ENCODE assay signal across 37 cellular contexts in the genomic region with DNA sequence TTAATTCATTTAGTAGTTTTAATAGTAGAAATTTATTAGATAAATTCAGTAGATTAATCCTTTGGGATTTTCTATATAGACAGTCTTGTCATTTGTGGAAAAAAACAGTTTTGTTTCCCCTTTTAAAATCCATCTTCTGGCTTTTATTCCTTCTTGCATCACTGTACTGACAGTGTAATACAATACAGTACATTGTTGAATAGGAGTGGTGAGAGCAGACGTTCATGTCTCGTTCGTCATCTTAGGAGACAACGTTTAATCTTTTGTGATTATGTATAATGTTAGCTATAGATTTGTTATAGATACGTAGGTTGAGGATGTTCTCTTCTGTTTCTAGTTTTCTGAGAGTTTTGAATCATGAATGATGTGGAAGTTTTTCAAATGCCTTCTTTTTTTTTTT.
"Had no signal": no experiment of that assay in that cellular context is flagged by ENCODE, and none has a peak within 500 bp of the region (broad histone marks: within the 10 kb centered on the region; RNA-seq: fewer than 3 reads in every experiment).

No MANE protein-coding gene starts in this region.

- H3K27me3 ChIP-seq: adrenal gland, body of pancreas, brain microvascular endothelial cell, breast epithelium had no signal

- H3K9me3 ChIP-seq: adrenal gland, body of pancreas, breast epithelium had no signal

- H3K4me3 Mint-ChIP-seq: activated CD4-positive, alpha-beta memory T cell treated with anti-CD3 and anti-CD28 coated beads for 36 hours; activated CD4-positive, alpha-beta T cell treated with anti-CD3 and anti-CD28 coated beads for 36 hours; activated CD8-positive, alpha-beta T cell treated with anti-CD3 and anti-CD28 coated beads for 36 hours; activated naive CD4-positive, alpha-beta T cell treated with anti-CD3 and anti-CD28 coated beads for 36 hours; activated naive CD8-positive, alpha-beta T cell treated with anti-CD3 and anti-CD28 coated beads for 36 hours; activated T-cell treated with anti-CD3 and anti-CD28 coated beads, Interleukin-2, amount 50 U/mL, for 4 hours; activated T-cell treated with anti-CD3 and anti-CD28 coated beads, Interleukin-2, amount 50 U/mL, for 72 hours; activated T-helper 1 cell treated with anti-CD3 and anti-CD28 coated beads, Interleukin-12 subunit alpha, Interleukin-12 subunit beta, Interleukin-2, Interleukin-4 antibody, amounts not matched to agents 30 ng/mL and 10 ng/mL and 1 ng/mL, durations not matched to agents 14 hours and 24 hours and 36 hours; activated T-helper 17 cell treated with anti-CD3 and anti-CD28 coated beads, Interleukin-2, amount 50 U/mL, for 72 hours; T-helper 1 cell treated with Interleukin-12 subunit alpha and Interleukin-12 subunit beta and Interleukin-4 antibody, amounts not matched to agents 30 μg/mL and 1 μg/mL, for 36 hours; T-helper 2 cell treated with Interferon-gamma antibody and Interleukin-4, amounts not matched to agents 5 μg/mL and 100 μg/mL, for 36 hours had no signal

- H3K4me1 ChIP-seq: body of pancreas, breast epithelium had no signal

- FAIRE-seq: astrocyte, colon had no signal

- H3K4me3 ChIP-seq: adrenal gland, body of pancreas, breast epithelium had no signal

- DNase-seq: activated CD4-positive, alpha-beta memory T cell treated with anti-CD3 and anti-CD28 coated beads for 36 hours; activated CD4-positive, alpha-beta T cell treated with anti-CD3 and anti-CD28 coated beads for 1 hour; activated CD4-positive, alpha-beta T cell treated with anti-CD3 and anti-CD28 coated beads for 36 hours; activated CD4-positive, alpha-beta T cell treated with anti-CD3 and anti-CD28 coated beads for 48 hours; activated CD4-positive, alpha-beta T cell treated with anti-CD3 and anti-CD28 coated beads, Interleukin-2, amount 50 U/mL, for 1 hour; activated CD4-positive, alpha-beta T cell treated with anti-CD3 and anti-CD28 coated beads, Interleukin-2, amount 50 U/mL, for 4 hours; activated CD4-positive, CD25-positive, alpha-beta regulatory T cell; activated CD8-positive, alpha-beta memory T cell treated with anti-CD3 and anti-CD28 coated beads, Interleukin-2, amount 50 U/mL, for 4 hours; activated CD8-positive, alpha-beta T cell treated with anti-CD3 and anti-CD28 coated beads for 36 hours; activated effector memory CD4-positive, alpha-beta T cell treated with anti-CD3 and anti-CD28 coated beads, Interleukin-2, amount 50 U/mL, for 16 hours; activated gamma-delta T cell treated with Interleukin-2 at 50 U/mL for 16 hours; activated naive CD4-positive, alpha-beta T cell; activated naive CD4-positive, alpha-beta T cell treated with anti-CD3 and anti-CD28 coated beads for 36 hours; activated naive CD4-positive, alpha-beta T cell treated with anti-CD3 and anti-CD28 coated beads, Interleukin-2, amount 50 U/mL, for 16 hours; activated naive CD8-positive, alpha-beta T cell treated with anti-CD3 and anti-CD28 coated beads for 36 hours; activated T-cell treated with anti-CD3 and anti-CD28 coated beads for 4 hours; activated T-cell treated with anti-CD3 and anti-CD28 coated beads, Interleukin-2, amount 50 U/mL, for 1 hour; activated T-cell treated with anti-CD3 and anti-CD28 coated beads, Interleukin-2, amount 50 U/mL, for 4 hours; activated T-cell treated with anti-CD3 and anti-CD28 coated beads, Interleukin-2, amount 50 U/mL, for 72 hours; adrenal gland; amniotic stem cell; aorta; body of pancreas; brain microvascular endothelial cell; central memory CD4-positive, alpha-beta T cell; T-helper 2 cell; T-helper 9 cell had no signal

- H3K27ac ChIP-seq: adrenal gland, body of pancreas, brain microvascular endothelial cell, breast epithelium, VCaP had no signal

- H3K27ac Mint-ChIP-seq: activated CD4-positive, alpha-beta memory T cell treated with anti-CD3 and anti-CD28 coated beads for 36 hours; activated CD4-positive, alpha-beta T cell treated with anti-CD3 and anti-CD28 coated beads for 36 hours; activated CD8-positive, alpha-beta T cell treated with anti-CD3 and anti-CD28 coated beads for 36 hours; activated naive CD4-positive, alpha-beta T cell treated with anti-CD3 and anti-CD28 coated beads for 36 hours; activated naive CD4-positive, alpha-beta T cell treated with anti-CD3 and anti-CD28 coated beads, Interleukin-2, amount 50 U/mL, for 72 hours; activated naive CD8-positive, alpha-beta T cell treated with anti-CD3 and anti-CD28 coated beads for 36 hours; activated T-cell treated with anti-CD3 and anti-CD28 coated beads, Interleukin-2, amount 50 U/mL, for 72 hours; activated T-helper 1 cell treated with anti-CD3 and anti-CD28 coated beads, Interleukin-12 subunit alpha, Interleukin-12 subunit beta, Interleukin-2, Interleukin-4 antibody, amounts not matched to agents 30 ng/mL and 10 ng/mL and 1 ng/mL, durations not matched to agents 14 hours and 24 hours and 36 hours; activated T-helper 17 cell treated with anti-CD3 and anti-CD28 coated beads, Interleukin-2, amount 50 U/mL, for 72 hours; T-helper 1 cell treated with Interleukin-12 subunit alpha and Interleukin-12 subunit beta and Interleukin-4 antibody, amounts not matched to agents 30 μg/mL and 1 μg/mL, for 36 hours; T-helper 2 cell treated with Interferon-gamma antibody and Interleukin-4, amounts not matched to agents 5 μg/mL and 100 μg/mL, for 36 hours had no signal

- ATAC-seq: activated CD4-positive, alpha-beta T cell treated with anti-CD3 and anti-CD28 coated beads for 36 hours; activated CD4-positive, CD25-positive, alpha-beta regulatory T cell treated with anti-CD3 and anti-CD28 coated beads, Interleukin-2, amount 50 U/mL, for 24 hours; activated CD8-positive, alpha-beta T cell treated with anti-CD3 and anti-CD28 coated beads for 36 hours; activated naive CD4-positive, alpha-beta T cell treated with anti-CD3 and anti-CD28 coated beads, Interleukin-2, amount 50 U/mL, for 72 hours; activated T-cell treated with anti-CD3 and anti-CD28 coated beads, Interleukin-2, amount 50 U/mL, for 4 hours; activated T-cell treated with anti-CD3 and anti-CD28 coated beads, Interleukin-2, amount 50 U/mL, for 72 hours; activated T-helper 17 cell treated with anti-CD3 and anti-CD28 coated beads, Interleukin-2, amount 50 U/mL, for 72 hours; body of pancreas had no signal

- H3K27me3 Mint-ChIP-seq: activated CD4-positive, alpha-beta memory T cell treated with anti-CD3 and anti-CD28 coated beads for 36 hours; activated CD4-positive, alpha-beta T cell treated with anti-CD3 and anti-CD28 coated beads for 36 hours; activated CD8-positive, alpha-beta T cell treated with anti-CD3 and anti-CD28 coated beads for 36 hours; activated naive CD8-positive, alpha-beta T cell treated with anti-CD3 and anti-CD28 coated beads for 36 hours; activated T-helper 17 cell treated with anti-CD3 and anti-CD28 coated beads, Interleukin-2, amount 50 U/mL, for 72 hours had no signal

- H3K36me3 ChIP-seq: adrenal gland, brain microvascular endothelial cell, breast epithelium had no signal
